13 cellular contexts compared by ENCODE assay signal in the genomic region with DNA sequence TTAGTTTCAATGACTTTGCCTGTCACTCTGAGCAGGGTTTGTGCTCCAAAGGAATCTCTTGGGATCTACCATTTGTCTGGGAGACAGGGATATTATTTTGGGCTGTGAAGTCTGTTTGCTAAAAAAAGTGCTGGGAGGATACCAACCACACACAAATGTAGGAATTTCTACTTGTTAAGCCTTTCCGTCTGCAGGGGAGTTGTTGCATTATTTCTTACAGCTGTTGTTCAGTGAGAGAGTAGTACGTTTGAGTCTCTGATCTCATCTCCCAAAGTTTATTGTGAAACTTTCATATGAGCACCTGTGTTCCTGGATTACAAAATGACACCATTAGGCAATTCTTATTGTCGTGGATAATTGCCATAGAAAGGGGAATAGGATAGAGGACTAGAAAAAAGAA.
DNase-seq lines count a peak whose midpoint lies in the region; ATAC-seq and TF ChIP-seq lines count a peak whose summit lies in the region.
"Had no signal": no experiment of that assay in that cellular context is flagged by ENCODE, and none has a peak within 500 bp of the region (broad histone marks: within the 10 kb centered on the region; RNA-seq: fewer than 3 reads in every experiment).

No MANE protein-coding gene starts in this region.

- no peak overlapping the region for H3K23ac ChIP-seq in trophoblast cell (ENCODE audit: low read length)

- no peak overlapping the region for H3K18ac ChIP-seq in trophoblast cell (ENCODE audit: low read length)

- no peak overlapping the region for H4K8ac ChIP-seq in trophoblast cell (ENCODE audit: low read depth, low read length)

- no peak overlapping the region for H3K9ac ChIP-seq in HUES48 (ENCODE audit: low read depth, low read length)
- no peak overlapping the region for H3K9ac ChIP-seq in trophoblast cell (ENCODE audit: low read length)
- H3K9ac ChIP-seq: BLaER1 treated with 17β-estradiol and CSF1 and Interleukin-3, amounts not matched to agents 10 nM and 100 nM had no signal

- no peaks in the 10 kb centered on the region for H4K20me1 ChIP-seq in hepatocyte (ENCODE audit: insufficient read depth, poor library complexity, severe bottlenecking)
- H4K20me1 ChIP-seq: BLaER1 treated with 17β-estradiol and CSF1 and Interleukin-3, amounts not matched to agents 10 nM and 100 nM had no signal

- no peak overlapping the region for H2AK5ac ChIP-seq in trophoblast cell (ENCODE audit: low read length)

- H3K27me3 ChIP-seq in HUES48 (ENCODE audit: control insufficient read depth, insufficient read depth, low read length) (no peaks in the 10 kb centered on the region), breast epithelium (no peaks in the 10 kb centered on the region), hepatocyte (no peaks in the 10 kb centered on the region), trophoblast cell (ENCODE audit: insufficient read depth, low read length) (no peaks in the 10 kb centered on the region)

- DNase-seq in breast epithelium (ENCODE audit: low spot score in 2 of 2) (no peak), hepatocyte (ENCODE audit: low spot score) (no peak), trophoblast cell (peak in 1 of 2 donors; percentile 51), ecto neural progenitor cell (ENCODE audit: low spot score) (no peak), NCI-H1436 treated with DMSO at 0.1 percent for 48 hours (lab: John Stamatoyannopoulos, UW) (no peak)
- no peak for DNase-seq in stimulated activated naive CD8-positive, alpha-beta T cell treated with anti-CD3 and anti-CD28 coated beads, Interleukin-15, Interleukin-2, amounts not matched to agents 100 U/mL and 50 U/mL, for 24 hours
- DNase-seq: activated T-cell treated with anti-CD3 and anti-CD28 coated beads, Interleukin-2, amount 50 U/mL, for 4 hours; aorta; NCI-H510A; SIG-M5 had no signal

- TF ChIP-seq POLR2A in breast epithelium (IDR thresholded peaks at IDR 0.05): no peak
- TF ChIP-seq POLR2A in GM18505 (IDR thresholded peaks at IDR 0.05; ENCODE audit: borderline replicate concordance, extremely low read depth, insufficient read depth, insufficient read length): no peak

- H3K4me2 ChIP-seq in hepatocyte: peak overlapping the region; percentile 42
- no peak overlapping the region for H3K4me2 ChIP-seq in trophoblast cell (ENCODE audit: low read length)

- H2BK120ac ChIP-seq in trophoblast cell (ENCODE audit: insufficient read depth, low read length, poor library complexity): peak overlapping the region; percentile 20

- H4K91ac ChIP-seq in trophoblast cell (ENCODE audit: low read depth, low read length): no peak overlapping the region

- H2AFZ ChIP-seq in hepatocyte (no peak overlapping the region), trophoblast cell (ENCODE audit: insufficient read depth, low read length, poor library complexity) (no peak overlapping the region)

- H3K4me3 ChIP-seq in HUES48 (ENCODE audit: low read depth, low read length) (peak overlapping the region; percentile 28; the same call in 1 of the 2 replicates), breast epithelium (no peak overlapping the region), hepatocyte (no peak overlapping the region), trophoblast cell (ENCODE audit: low read depth, low read length) (no peak overlapping the region)
- H3K4me3 ChIP-seq: BLaER1 treated with 17β-estradiol and CSF1 and Interleukin-3, amounts not matched to agents 10 nM and 100 nM had no signal

- no peak for TF ChIP-seq CTCF in breast epithelium (IDR thresholded peaks at IDR 0.05)
- TF ChIP-seq CTCF in hepatocyte (IDR thresholded peaks at IDR 0.05; ENCODE audit: poor library complexity): no peak

- intact Hi-C loops in breast epithelium (cut with DNase I; ENCODE audit: low total_unique reads): no loop called here

- peak overlapping the region; percentile 29 for H3K14ac ChIP-seq in trophoblast cell (ENCODE audit: low read length)

- peak overlapping the region; percentile 36 for H2BK5ac ChIP-seq in trophoblast cell (ENCODE audit: low read depth, low read length, poor library complexity)

- ATAC-seq in stimulated activated naive CD8-positive, alpha-beta T cell treated with anti-CD3 and anti-CD28 coated beads, Interleukin-15, Interleukin-2, amounts not matched to agents 100 U/mL and 50 U/mL, for 24 hours: no peak
- ATAC-seq in GM18505 (IDR thresholded peaks at IDR 0.05; ENCODE audit: unreplicated experiment): no peak
- ATAC-seq: activated T-cell treated with anti-CD3 and anti-CD28 coated beads, Interleukin-2, amount 50 U/mL, for 4 hours had no signal

- H4K12ac ChIP-seq in trophoblast cell (ENCODE audit: low read depth, low read length): peak overlapping the region; percentile 50

- WGBS in hepatocyte (ENCODE audit: low lambda C conversion rate, missing lambda C conversion rate): 39% methylated on average over 3 of the region's 3 CpGs
- no CpG with 5 or more reads among the region's 3 CpGs for WGBS in trophoblast cell (ENCODE audit: extremely low coverage, insufficient coverage, insufficient read length)

- no peak overlapping the region for H2BK12ac ChIP-seq in trophoblast cell (ENCODE audit: low read length)

- H3K79me2 ChIP-seq in hepatocyte: no peaks in the 10 kb centered on the region
- H3K79me2 ChIP-seq in trophoblast cell (ENCODE audit: control insufficient read depth, insufficient read depth, low read length, poor library complexity): peaks cover 3% of the 10 kb centered on the region

- peak overlapping the region; percentile 83 for H3K27ac ChIP-seq in HUES48 (ENCODE audit: low read depth, low read length)
- H3K27ac ChIP-seq in breast epithelium: peak overlapping the region; percentile 56 to 60
- peak overlapping the region; percentile 17 for H3K27ac ChIP-seq in hepatocyte
- peak overlapping the region; percentile 81 for H3K27ac ChIP-seq in trophoblast cell (ENCODE audit: low read depth, low read length)
- H3K27ac ChIP-seq: BLaER1 treated with 17β-estradiol and CSF1 and Interleukin-3, amounts not matched to agents 10 nM and 100 nM had no signal

- H3K4me1 ChIP-seq in HUES48 (ENCODE audit: control insufficient read depth, insufficient read depth, low read length): peaks cover 59% of the 10 kb centered on the region
- H3K4me1 ChIP-seq in breast epithelium: no peaks in the 10 kb centered on the region
- H3K4me1 ChIP-seq in hepatocyte (ENCODE audit: insufficient read depth): peaks cover 7% of the 10 kb centered on the region
- peaks cover 4 to 10% of the 10 kb centered on the region in 2 experiments for H3K4me1 ChIP-seq in trophoblast cell (ENCODE audit: control insufficient read depth in 1 of 2, insufficient read depth in 2 of 2, low read length in 2 of 2)
- H3K4me1 ChIP-seq: BLaER1 treated with 17β-estradiol and CSF1 and Interleukin-3, amounts not matched to agents 10 nM and 100 nM had no signal

- peaks cover 14% of the 10 kb centered on the region for H3K79me1 ChIP-seq in trophoblast cell (ENCODE audit: low read length)

- no peaks in the 10 kb centered on the region for H3K9me3 ChIP-seq in HUES48 (ENCODE audit: control insufficient read depth, insufficient read depth, low read length)
- no peaks in the 10 kb centered on the region for H3K9me3 ChIP-seq in breast epithelium
- no peaks in the 10 kb centered on the region for H3K9me3 ChIP-seq in hepatocyte (ENCODE audit: low read depth)
- no peaks in the 10 kb centered on the region for H3K9me3 ChIP-seq in trophoblast cell (ENCODE audit: insufficient read depth, low read depth, low read length)
- H3K9me3 ChIP-seq: BLaER1 treated with 17β-estradiol and CSF1 and Interleukin-3, amounts not matched to agents 10 nM and 100 nM had no signal

- H3K9me2 ChIP-seq in hepatocyte (replicated peaks; ENCODE audit: insufficient read depth): no peaks in the 10 kb centered on the region

- H3K36me3 ChIP-seq in HUES48 (ENCODE audit: control insufficient read depth, insufficient read depth, low read length) (no peaks in the 10 kb centered on the region), breast epithelium (no peaks in the 10 kb centered on the region), hepatocyte (replicated peaks; ENCODE audit: insufficient read depth, low read depth) (no peaks in the 10 kb centered on the region), trophoblast cell (ENCODE audit: control insufficient read depth in 1 of 2, insufficient read depth in 2 of 2, low read length in 2 of 2) (no peaks in the 10 kb centered on the region)
- H3K36me3 ChIP-seq: BLaER1 treated with 17β-estradiol and CSF1 and Interleukin-3, amounts not matched to agents 10 nM and 100 nM had no signal

- no peak overlapping the region for H3K4ac ChIP-seq in trophoblast cell (ENCODE audit: low read depth, low read length)

Comparison
In these comparisons a context has a peak if more than half of its experiments do, and no peak if none do; other contexts are left out.
1. H3K27ac ChIP-seq: peak in every context shown above with its lines; median percentile 83 in HUES48; 81 in trophoblast cell; 58 in breast epithelium; 17 in hepatocyte.